Comparison of ENCODE assay signal across 19 cellular contexts in the genomic region with DNA sequence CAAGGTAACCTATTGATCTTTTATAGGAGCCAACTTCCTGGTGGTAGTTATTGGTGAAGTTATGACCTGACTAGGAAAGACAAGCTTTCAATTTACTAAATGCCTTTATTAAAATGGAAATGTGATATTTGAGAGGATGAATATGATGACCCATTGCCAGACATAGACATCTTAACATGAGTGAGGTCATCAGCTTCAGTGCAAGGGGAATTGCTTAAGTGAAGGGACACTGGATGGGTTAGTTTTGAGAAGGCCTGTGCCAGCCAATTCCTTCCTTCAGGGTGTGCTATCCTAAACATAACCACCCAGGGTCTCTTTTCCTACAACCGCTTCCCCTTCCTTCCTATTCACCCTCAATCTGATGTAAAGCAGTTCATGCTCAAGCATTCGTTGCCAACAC.
"Had no signal": no experiment of that assay in that cellular context is flagged by ENCODE, and none has a peak within 500 bp of the region (broad histone marks: within the 10 kb centered on the region; RNA-seq: fewer than 3 reads in every experiment).

No MANE protein-coding gene starts in this region.

- H3K36me3 ChIP-seq: esophagus squamous epithelium, neutrophil, upper lobe of left lung had no signal

- H3K27ac ChIP-seq: neutrophil, parathyroid adenoma, upper lobe of left lung had no signal

- H3K9me3 ChIP-seq: esophagus squamous epithelium, neutrophil, upper lobe of left lung had no signal

- H3K4me3 ChIP-seq: esophagus squamous epithelium, lung, upper lobe of left lung had no signal

- ATAC-seq: activated T-cell treated with anti-CD3 and anti-CD28 coated beads, Interleukin-2, amount 50 U/mL, for 4 hours; left lobe of liver; natural killer cell treated with Interleukin-12 subunit alpha and Interleukin-12 subunit beta and Interleukin-15 and Interleukin-18, amount 100 ng/mL, for 72 hours; T-cell had no signal

- H3K79me2 ChIP-seq: parathyroid adenoma had no signal

- H2AFZ ChIP-seq: parathyroid adenoma had no signal

- H3K9ac ChIP-seq: parathyroid adenoma had no signal

- H3K4me1 ChIP-seq: parathyroid adenoma, upper lobe of left lung had no signal

- H3K27me3 ChIP-seq: esophagus squamous epithelium, upper lobe of left lung had no signal

- DNase-seq: activated B cell treated with CpG ODN at 0.5 μM for 24 hours; activated CD4-positive, alpha-beta memory T cell treated with anti-CD3 and anti-CD28 coated beads, Interleukin-2, amount 10 ng/mL, durations not matched to agents 7 days and 5 days; activated CD4-positive, alpha-beta T cell treated with anti-CD3 and anti-CD28 coated beads for 48 hours; activated naive CD4-positive, alpha-beta T cell treated with anti-CD3 and anti-CD28 coated beads for 36 hours; activated T-cell treated with anti-CD3 and anti-CD28 coated beads, Interleukin-2, amount 50 U/mL, for 4 hours; effector memory CD4-positive, alpha-beta T cell; esophagus squamous epithelium; head of caudate nucleus; kidney; stimulated activated CD4-positive, alpha-beta T cell treated with anti-CD3 and anti-CD28 coated beads, Interleukin-12 subunit alpha, Interleukin-12 subunit beta, amount 100 ng/mL, for 4 hours; stimulated activated CD4-positive, alpha-beta T cell treated with anti-CD3 and anti-CD28 coated beads, Interleukin-1b, Interleukin-23, amount 100 ng/mL, for 48 hours; stimulated activated naive CD4-positive, alpha-beta T cell treated with Interleukin-2 at 50 U/mL for 16 hours; T-cell; upper lobe of left lung had no signal
